9 cellular contexts compared by ENCODE assay signal in genomic region chr17:10251212-10251948, GRCh38. TPM values are rescaled to one million over a fixed set of nuclear protein-coding genes. Genes with fewer than 3 reads are reported as not detected.
DNase-seq lines count a peak whose midpoint lies in the region; ATAC-seq, FAIRE-seq and TF ChIP-seq lines count a peak whose summit lies in the region.
"Had no signal": no experiment of that assay in that cellular context is flagged by ENCODE, and none has a peak within 500 bp of the region (broad histone marks: within the 10 kb centered on the region; RNA-seq: fewer than 3 reads in every experiment).

No MANE protein-coding gene starts in this region.

- H3K27ac Mint-ChIP-seq in activated CD8-positive, alpha-beta T cell treated with anti-CD3 and anti-CD28 coated beads for 36 hours, result no peak overlapping the region
- H3K27ac Mint-ChIP-seq in activated CD8-positive, alpha-beta T cell treated with anti-CD3 and anti-CD28 coated beads, Interleukin-2, amount 10 ng/mL, durations not matched to agents 7 days and 5 days, result no peak overlapping the region
- peak overlapping the region; percentile 17 for H3K27ac Mint-ChIP-seq in stimulated activated memory B cell treated with anti-CD40 and anti-IgM and Interleukin-4, amounts not matched to agents 10 μg/mL and 1 μg/mL and 100 μg/mL, for 72 hours

- H3K4me1 ChIP-seq in SJCRH30, result no peaks in the 10 kb centered on the region

- H3K27ac ChIP-seq in SJCRH30, result no peak overlapping the region

- H3K4me3 ChIP-seq in SJCRH30, result no peak overlapping the region

- H3K27me3 Mint-ChIP-seq in activated CD8-positive, alpha-beta T cell treated with anti-CD3 and anti-CD28 coated beads for 36 hours, result peaks cover 10% of the 10 kb centered on the region
- peaks cover 3% of the 10 kb centered on the region for H3K27me3 Mint-ChIP-seq in activated CD8-positive, alpha-beta T cell treated with anti-CD3 and anti-CD28 coated beads, Interleukin-2, amount 10 ng/mL, durations not matched to agents 7 days and 5 days (ENCODE audit: low read depth)
- H3K27me3 Mint-ChIP-seq in stimulated activated memory B cell treated with anti-CD40 and anti-IgM and Interleukin-4, amounts not matched to agents 10 μg/mL and 1 μg/mL and 100 μg/mL, for 72 hours, result peaks cover 19% of the 10 kb centered on the region

- CTCF ChIA-PET in activated CD8-positive, alpha-beta T cell treated with anti-CD3 and anti-CD28 coated beads for 36 hours (lab: Charles Lee), result no interaction called here
- CTCF ChIA-PET in activated CD8-positive, alpha-beta T cell treated with anti-CD3 and anti-CD28 coated beads, Interleukin-2, amount 10 ng/mL, durations not matched to agents 7 days and 5 days (lab: Charles Lee), result no interaction called here

- H3K36me3 Mint-ChIP-seq in activated CD8-positive, alpha-beta T cell treated with anti-CD3 and anti-CD28 coated beads for 36 hours (ENCODE audit: low read depth), result no peaks in the 10 kb centered on the region
- no peaks in the 10 kb centered on the region for H3K36me3 Mint-ChIP-seq in activated CD8-positive, alpha-beta T cell treated with anti-CD3 and anti-CD28 coated beads, Interleukin-2, amount 10 ng/mL, durations not matched to agents 7 days and 5 days (ENCODE audit: low read depth)
- no peaks in the 10 kb centered on the region for H3K36me3 Mint-ChIP-seq in stimulated activated memory B cell treated with anti-CD40 and anti-IgM and Interleukin-4, amounts not matched to agents 10 μg/mL and 1 μg/mL and 100 μg/mL, for 72 hours

- intact Hi-C loops in activated CD8-positive, alpha-beta T cell treated with anti-CD3 and anti-CD28 coated beads for 36 hours (cut with micrococcal nuclease), result no loop called here

- ATAC-seq in activated CD8-positive, alpha-beta T cell treated with anti-CD3 and anti-CD28 coated beads for 36 hours, result peak; percentile 37
- ATAC-seq in activated CD8-positive, alpha-beta T cell treated with anti-CD3 and anti-CD28 coated beads, Interleukin-2, amount 10 ng/mL, durations not matched to agents 7 days and 5 days, result no peak
- ATAC-seq in GM21825 (IDR thresholded peaks at IDR 0.05; ENCODE audit: unreplicated experiment), result peak; percentile 87
- ATAC-seq in HG03442 (IDR thresholded peaks at IDR 0.05; ENCODE audit: unreplicated experiment), result peak; percentile 93
- peak; percentile 80 for ATAC-seq in stimulated activated memory B cell treated with anti-CD40 and anti-IgM and Interleukin-4, amounts not matched to agents 10 μg/mL and 1 μg/mL and 100 μg/mL, for 72 hours

- no peak for TF ChIP-seq CTCF in activated CD8-positive, alpha-beta T cell treated with anti-CD3 and anti-CD28 coated beads for 36 hours (IDR thresholded peaks at IDR 0.05)
- TF ChIP-seq CTCF in D721Med (IDR thresholded peaks at IDR 0.05; ENCODE audit: insufficient read depth, missing control alignments), result no peak

- DNase-seq in activated CD8-positive, alpha-beta T cell treated with anti-CD3 and anti-CD28 coated beads for 36 hours, result peak; percentile 4
- DNase-seq in activated CD8-positive, alpha-beta T cell treated with anti-CD3 and anti-CD28 coated beads, Interleukin-2, amount 10 ng/mL, durations not matched to agents 7 days and 5 days, result no peak
- DNase-seq in D721Med (ENCODE audit: insufficient read length, low spot score), result no peak
- no peak for DNase-seq in NCI-H1436 treated with DMSO at 0.1 percent for 48 hours (lab: John Stamatoyannopoulos, UW)
- no peak for DNase-seq in SJCRH30

- POLR2A ChIA-PET in activated CD8-positive, alpha-beta T cell treated with anti-CD3 and anti-CD28 coated beads for 36 hours (lab: Charles Lee), result no interaction called here
- POLR2A ChIA-PET in activated CD8-positive, alpha-beta T cell treated with anti-CD3 and anti-CD28 coated beads, Interleukin-2, amount 10 ng/mL, durations not matched to agents 7 days and 5 days (lab: Charles Lee), result no interaction called here

- no peak for FAIRE-seq in D721Med (lab: Jason Lieb, UNC)

- H3K9me3 ChIP-seq in SJCRH30 (replicated peaks), result no peaks in the 10 kb centered on the region

- no peaks in the 10 kb centered on the region for H3K36me3 ChIP-seq in SJCRH30

- H3K4me1 Mint-ChIP-seq in activated CD8-positive, alpha-beta T cell treated with anti-CD3 and anti-CD28 coated beads for 36 hours (ENCODE audit: low read depth), result peaks cover 8% of the 10 kb centered on the region
- no peaks in the 10 kb centered on the region for H3K4me1 Mint-ChIP-seq in activated CD8-positive, alpha-beta T cell treated with anti-CD3 and anti-CD28 coated beads, Interleukin-2, amount 10 ng/mL, durations not matched to agents 7 days and 5 days (ENCODE audit: low read depth)
- peaks cover 13% of the 10 kb centered on the region for H3K4me1 Mint-ChIP-seq in stimulated activated memory B cell treated with anti-CD40 and anti-IgM and Interleukin-4, amounts not matched to agents 10 μg/mL and 1 μg/mL and 100 μg/mL, for 72 hours

- no peaks in the 10 kb centered on the region for H3K27me3 ChIP-seq in SJCRH30

- H3K9me3 Mint-ChIP-seq in activated CD8-positive, alpha-beta T cell treated with anti-CD3 and anti-CD28 coated beads for 36 hours, result no peaks in the 10 kb centered on the region
- no peaks in the 10 kb centered on the region for H3K9me3 Mint-ChIP-seq in activated CD8-positive, alpha-beta T cell treated with anti-CD3 and anti-CD28 coated beads, Interleukin-2, amount 10 ng/mL, durations not matched to agents 7 days and 5 days (ENCODE audit: insufficient read depth)
- peaks cover 5% of the 10 kb centered on the region for H3K9me3 Mint-ChIP-seq in stimulated activated memory B cell treated with anti-CD40 and anti-IgM and Interleukin-4, amounts not matched to agents 10 μg/mL and 1 μg/mL and 100 μg/mL, for 72 hours

- H3K4me3 Mint-ChIP-seq in activated CD8-positive, alpha-beta T cell treated with anti-CD3 and anti-CD28 coated beads for 36 hours, result no peak overlapping the region
- H3K4me3 Mint-ChIP-seq in activated CD8-positive, alpha-beta T cell treated with anti-CD3 and anti-CD28 coated beads, Interleukin-2, amount 10 ng/mL, durations not matched to agents 7 days and 5 days, result no peak overlapping the region
- H3K4me3 Mint-ChIP-seq in stimulated activated memory B cell treated with anti-CD40 and anti-IgM and Interleukin-4, amounts not matched to agents 10 μg/mL and 1 μg/mL and 100 μg/mL, for 72 hours, result no peak overlapping the region

RNA-seq across cellular contexts. Expression of gene GAS7, which starts 53.0 kb away (rescaled TPM):
- 1 to 10 TPM; 1.6 to 2.1 TPM for total RNA-seq in activated CD8-positive, alpha-beta T cell treated with anti-CD3 and anti-CD28 coated beads for 36 hours
- 1 to 10 TPM in 1 of 2 experiments, under 1 TPM in 1; 0.61 to 1.6 TPM for total RNA-seq in activated CD8-positive, alpha-beta T cell treated with anti-CD3 and anti-CD28 coated beads, Interleukin-2, amount 10 ng/mL, durations not matched to agents 7 days and 5 days
- 0.66 and 0.91 TPM in 2 replicates for total RNA-seq in SJCRH30 (2014; rRNA removed; shearing (Covaris generic))
- total RNA-seq: T-helper 1 cell treated with Interleukin-12 subunit alpha and Interleukin-12 subunit beta and Interleukin-4 antibody, amounts not matched to agents 30 ng/mL and 1 ng/mL, for 36 hours had no signal
